Comparison of ENCODE assay signal across 8 cellular contexts in the genomic region with DNA sequence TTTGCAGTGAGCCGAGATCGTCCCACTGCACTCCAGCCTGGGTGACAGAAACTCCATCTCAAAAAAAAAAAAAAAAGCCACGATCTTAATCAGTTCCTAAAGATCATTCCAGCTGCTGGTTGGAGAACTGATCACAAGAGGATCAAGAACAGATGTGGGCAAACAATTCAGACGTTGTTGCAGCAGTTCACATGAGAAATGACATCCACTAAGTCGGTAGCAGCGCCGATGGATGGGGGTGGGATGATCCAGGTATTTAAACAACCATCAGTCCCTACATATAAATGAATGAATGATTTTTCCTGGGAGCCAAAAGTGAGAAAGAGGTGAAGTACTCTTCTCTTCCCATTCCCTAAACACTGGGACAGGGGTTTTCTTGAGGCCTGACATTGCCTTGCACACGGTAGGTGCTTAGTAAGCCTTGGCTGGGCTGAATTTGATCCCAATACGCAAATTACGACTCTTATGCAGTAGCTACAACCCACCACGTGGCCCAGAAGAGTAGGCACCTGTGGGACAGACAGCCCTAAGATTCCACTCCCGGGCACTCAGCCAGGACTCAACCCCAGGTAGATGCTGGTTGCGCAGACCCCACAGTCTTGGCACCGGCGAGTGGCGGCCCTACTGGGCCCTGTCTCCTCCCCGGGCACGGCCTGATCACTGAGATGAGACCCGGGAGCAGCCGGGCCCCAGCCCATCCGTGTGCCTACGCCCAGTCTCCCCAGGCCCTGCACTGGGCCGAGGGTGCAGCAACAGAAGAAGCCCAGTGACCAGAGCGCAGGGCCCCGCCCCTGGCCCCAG. TPM values are rescaled to one million over a fixed set of nuclear protein-coding genes. Genes with fewer than 3 reads are reported as not detected.
DNase-seq lines count a peak whose midpoint lies in the region; ATAC-seq and TF ChIP-seq lines count a peak whose summit lies in the region.

No MANE protein-coding gene starts in this region.

- peak overlapping the region; percentile 76 for H3K9ac ChIP-seq in smooth muscle cell (ENCODE audit: low read depth)

- H3K4me3 Mint-ChIP-seq in Calu3 (ENCODE audit: low read depth, unreplicated experiment): peak overlapping the region; percentile 91

- H3K4me2 ChIP-seq in hepatocyte (peak overlapping the region; percentile 85), smooth muscle cell (peak overlapping the region; percentile 85)

- peaks cover 8% of the 10 kb centered on the region for H3F3A ChIP-seq in smooth muscle cell (ENCODE audit: low read depth)

- H3K27ac ChIP-seq in hepatocyte (peak overlapping the region; percentile 93), smooth muscle cell (ENCODE audit: low read depth) (peak overlapping the region; percentile 81)

- H3K27me3 Mint-ChIP-seq in Calu3 (ENCODE audit: unreplicated experiment): no peaks in the 10 kb centered on the region

- H3K36me3 ChIP-seq in hepatocyte (replicated peaks; ENCODE audit: insufficient read depth, low read depth) (no peaks in the 10 kb centered on the region), smooth muscle cell (ENCODE audit: low read depth) (no peaks in the 10 kb centered on the region)

- intact Hi-C loops in Calu3 (cut with micrococcal nuclease; ENCODE audit: unreplicated experiment): no loop called here

- CTCF ChIA-PET in Calu3 (lab: Charles Lee): interaction anchor here (0.6 to 2.5 kb wide), 13 partner anchors 12 to 413 kb away, joined by 3 to 17 read pairs (median 4); a partner anchor contains a TSS

- no peaks in the 10 kb centered on the region for H4K20me1 ChIP-seq in hepatocyte (ENCODE audit: insufficient read depth, poor library complexity, severe bottlenecking)
- peaks cover 26% of the 10 kb centered on the region for H4K20me1 ChIP-seq in smooth muscle cell (ENCODE audit: low read depth)

- H3K4me1 ChIP-seq in hepatocyte (ENCODE audit: insufficient read depth) (peaks cover 19% of the 10 kb centered on the region), smooth muscle cell (ENCODE audit: low read depth) (peaks cover 8% of the 10 kb centered on the region)

- peak overlapping the region; percentile 89 for H3K27ac Mint-ChIP-seq in Calu3 (ENCODE audit: unreplicated experiment)

- H3K4me1 Mint-ChIP-seq in Calu3 (ENCODE audit: low read depth, unreplicated experiment): no peaks in the 10 kb centered on the region

- H3K9me3 ChIP-seq in hepatocyte (ENCODE audit: low read depth) (no peaks in the 10 kb centered on the region), smooth muscle cell (replicated peaks; ENCODE audit: low read depth) (no peaks in the 10 kb centered on the region)

- H3K4me3 ChIP-seq in hepatocyte (peak overlapping the region; percentile 15), smooth muscle cell (peak overlapping the region; percentile 75)

- TSS peak; percentile 59 for BruUV-seq in Calu3 (replicated peaks; lab: Mats Ljungman, UMichigan)

- no peaks in the 10 kb centered on the region for H3K9me2 ChIP-seq in hepatocyte (replicated peaks; ENCODE audit: insufficient read depth)

- 22% methylated on average over 24 of the region's 25 CpGs for WGBS in hepatocyte (ENCODE audit: low lambda C conversion rate, missing lambda C conversion rate)
- WGBS in smooth muscle cell (ENCODE audit: low lambda C conversion rate): 24% methylated on average over 23 of the region's 25 CpGs

- H3K79me2 ChIP-seq in hepatocyte (peaks cover 12% of the 10 kb centered on the region), smooth muscle cell (ENCODE audit: low read depth) (peaks cover 19% of the 10 kb centered on the region)

- TF ChIP-seq CTCF in Calu3 (IDR thresholded peaks at IDR 0.05; ENCODE audit: unreplicated experiment): no peak
- no peak for TF ChIP-seq CTCF in hepatocyte (IDR thresholded peaks at IDR 0.05; ENCODE audit: poor library complexity)
- no peak for TF ChIP-seq CTCF in smooth muscle cell (IDR thresholded peaks at IDR 0.05; ENCODE audit: borderline replicate concordance, insufficient read depth, poor library complexity, severe bottlenecking)

- H3K36me3 Mint-ChIP-seq in Calu3 (ENCODE audit: insufficient read depth, unreplicated experiment): peaks cover 27% of the 10 kb centered on the region

- no peaks in the 10 kb centered on the region for H3K9me3 Mint-ChIP-seq in Calu3 (ENCODE audit: low read depth, unreplicated experiment)

- DNase-seq in Calu3: no peak
- DNase-seq in M059J (ENCODE audit: low read depth): peak; percentile 43
- peak; percentile 10 for DNase-seq in activated gamma-delta T cell treated with anti-CD3 and anti-CD28 coated beads, Interleukin-2, amount 50 U/mL, for 16 hours (ENCODE audit: low read depth)
- DNase-seq in hepatocyte (ENCODE audit: low spot score): no peak
- DNase-seq in smooth muscle cell (lab: John Stamatoyannopoulos, UW; ENCODE audit: unreplicated experiment): no peak
- no peak for DNase-seq in cortex of kidney (lab: John Stamatoyannopoulos, UW)

- H2AFZ ChIP-seq in hepatocyte (peak overlapping the region; percentile 38), smooth muscle cell (ENCODE audit: low read depth) (no peak overlapping the region)

- peak; percentile 23 for ATAC-seq in GM21515 (IDR thresholded peaks at IDR 0.05; ENCODE audit: unreplicated experiment)
- ATAC-seq in HG02885 (IDR thresholded peaks at IDR 0.05; ENCODE audit: poor library complexity, unreplicated experiment): no peak

- H3K27me3 ChIP-seq in hepatocyte (no peaks in the 10 kb centered on the region), smooth muscle cell (ENCODE audit: low read depth) (no peaks in the 10 kb centered on the region)

RNA-seq across cellular contexts. Expression of a gene that starts 0.6 kb away (rescaled TPM):
- total RNA-seq in Calu3 (2022) (12.9 and 14.6 TPM in 2 replicates), hepatocyte (19.3 and 20.9 TPM in 2 replicates), smooth muscle cell (20.2 and 23.0 TPM in 2 replicates)
- 11.2 and 15.4 TPM in 2 replicates for total RNA-seq in M059J (2014; rRNA removed; shearing (Covaris generic))
- polyA plus RNA-seq in hepatocyte (24.6 and 25.8 TPM in 2 replicates), smooth muscle cell (43.5 and 57.1 TPM in 2 replicates)

RNA-seq across cellular contexts. Expression of a gene that starts 18.8 kb away (rescaled TPM):
- total RNA-seq in Calu3 (2022): 25.4 and 67.0 TPM in 2 replicates
- total RNA-seq in M059J (2014; rRNA removed; shearing (Covaris generic)): 318 and 394 TPM in 2 replicates
- 21.8 and 25.1 TPM in 2 replicates for total RNA-seq in hepatocyte
- polyA plus RNA-seq in hepatocyte: 81.2 and 86.0 TPM in 2 replicates
- 22.6 and 22.7 TPM in 2 replicates for total RNA-seq in smooth muscle cell
- 94.4 and 102 TPM in 2 replicates for polyA plus RNA-seq in smooth muscle cell

RNA-seq across cellular contexts. Expression of a gene that starts 24.7 kb away (rescaled TPM):
- total RNA-seq in Calu3 (2022) (not detected in 2 replicates), hepatocyte (18.9 and 21.8 TPM in 2 replicates), smooth muscle cell (not detected in 2 replicates)
- total RNA-seq in M059J (2014; rRNA removed; shearing (Covaris generic)): 0.22 TPM in 1 of 2 replicates, not detected in the other
- polyA plus RNA-seq in hepatocyte (28.9 and 29.4 TPM in 2 replicates), smooth muscle cell (not detected in 2 replicates)

RNA-seq across cellular contexts. Expression of a gene that starts 28.8 kb away (rescaled TPM):
- total RNA-seq in Calu3 (2022) (1.3 and 4.7 TPM in 2 replicates), hepatocyte (15.9 and 16.9 TPM in 2 replicates), smooth muscle cell (9.3 and 11.4 TPM in 2 replicates)
- total RNA-seq in M059J (2014; rRNA removed; shearing (Covaris generic)): 31.1 and 39.9 TPM in 2 replicates
- polyA plus RNA-seq in hepatocyte (32.2 and 41.8 TPM in 2 replicates), smooth muscle cell (17.4 TPM in 2 replicates)

Comparison
In these comparisons a context has a peak if more than half of its experiments do, and no peak if none do; other contexts are left out.
1. DNase-seq: peak in M059J (single experiment) and activated gamma-delta T cell treated with anti-CD3 and anti-CD28 coated beads, Interleukin-2, amount 50 U/mL, for 16 hours (single experiment); none in Calu3 (single experiment), hepatocyte (single experiment), smooth muscle cell (single experiment) and cortex of kidney (single experiment).
2. RNA of a gene that starts 24.7 kb away (total RNA-seq): 18.9 to 21.8 TPM in hepatocyte; not detected in Calu3, 0.22 TPM in M059J and not detected in smooth muscle cell; every median in the first group is over 10 times any median in the second.